In the genomic region with DNA sequence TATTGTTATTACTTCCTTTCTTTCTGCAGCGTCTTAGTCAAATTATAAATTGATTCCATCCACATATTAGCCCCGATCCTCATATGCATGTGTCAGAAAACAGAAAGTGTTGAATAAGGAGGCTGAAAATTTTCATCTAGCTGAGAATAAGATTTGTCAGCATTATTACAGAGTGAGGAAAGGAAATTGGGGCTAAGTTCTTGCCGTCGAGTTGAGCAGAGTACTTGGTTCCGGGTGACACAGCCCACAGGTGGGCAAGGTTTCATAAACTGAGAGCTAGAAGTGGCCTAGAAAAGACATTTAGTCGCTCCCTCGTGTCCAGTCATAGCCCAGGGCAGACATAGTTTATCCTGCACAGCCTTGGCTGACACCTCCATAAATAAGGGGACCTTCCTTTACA, we compare ENCODE assay signal across 24 cellular contexts.
DNase-seq lines count a peak whose midpoint lies in the region; ATAC-seq, FAIRE-seq and TF ChIP-seq lines count a peak whose summit lies in the region.
"Had no signal": no experiment of that assay in that cellular context is flagged by ENCODE, and none has a peak within 500 bp of the region (broad histone marks: within the 10 kb centered on the region; RNA-seq: fewer than 3 reads in every experiment).

No MANE protein-coding gene starts in this region.

- no peak overlapping the region for H3K27ac ChIP-seq in CD8-positive, alpha-beta memory T cell (ENCODE audit: low read depth, low read length)
- H3K27ac ChIP-seq in keratinocyte (ENCODE audit: control insufficient read depth, insufficient read depth, low read length) (no peak overlapping the region), spleen (peak overlapping the region in 3 of 8 donors; percentile 8 to 44 (median 10))
- H3K27ac ChIP-seq: 22Rv1, KMS-11, SJSA1 had no signal

- no peaks in the 10 kb centered on the region for H3K36me3 Mint-ChIP-seq in CD8-positive, alpha-beta memory T cell
- no peaks in the 10 kb centered on the region for H3K36me3 Mint-ChIP-seq in activated CD8-positive, alpha-beta T cell treated with anti-CD3 and anti-CD28 coated beads, Interleukin-2, amount 10 ng/mL, durations not matched to agents 7 days and 5 days (ENCODE audit: low read depth)

- POLR2A ChIA-PET in CD8-positive, alpha-beta memory T cell (lab: Charles Lee) = no interaction called here
- POLR2A ChIA-PET in activated CD8-positive, alpha-beta T cell treated with anti-CD3 and anti-CD28 coated beads, Interleukin-2, amount 10 ng/mL, durations not matched to agents 7 days and 5 days (lab: Charles Lee) = no interaction called here

- no peaks in the 10 kb centered on the region for H3K9me3 ChIP-seq in CD8-positive, alpha-beta memory T cell (ENCODE audit: low read length)
- H3K9me3 ChIP-seq in keratinocyte (ENCODE audit: control insufficient read depth, low read depth, low read length) (no peaks in the 10 kb centered on the region), spleen (no peaks in the 10 kb centered on the region)
- H3K9me3 ChIP-seq: HAP-1 had no signal

- no peak for TF ChIP-seq POLR2A in spleen (IDR thresholded peaks at IDR 0.05)

- in situ Hi-C loops in ACHN (cut with HindIII; ENCODE audit: low pct_ligation_motif_present, low pct_unique_long_range_greater_than_20kb, low sequenced_read_pairs) = no loop called here

- DNase-seq in DMS79 treated with DMSO at 0.1 percent for 48 hours (lab: John Stamatoyannopoulos, UW) (peak; percentile 24), DMS79 (lab: John Stamatoyannopoulos, UW) (no peak), keratinocyte (ENCODE audit: low read depth, low spot score) (no peak), ACHN (no peak), spleen (no peak), germinal center (ENCODE audit: low spot score) (no peak)
- DNase-seq in CD8-positive, alpha-beta memory T cell = no peak
- no peak for DNase-seq in activated CD8-positive, alpha-beta T cell treated with anti-CD3 and anti-CD28 coated beads, Interleukin-2, amount 10 ng/mL, durations not matched to agents 7 days and 5 days
- DNase-seq: AML-193, C1 segment of cervical spinal cord, COR-L47, NCI-H1694 treated with DMSO at 0.1 percent for 48 hours, NCI-H2081 treated with DMSO at 0.1 percent for 48 hours, NCI-H446, NCI-H526, OCI-M1 had no signal

- peak overlapping the region; percentile 54 to 98 (median 89) for H3K27ac Mint-ChIP-seq in CD8-positive, alpha-beta memory T cell
- peak overlapping the region; percentile 39 for H3K27ac Mint-ChIP-seq in activated CD8-positive, alpha-beta T cell treated with anti-CD3 and anti-CD28 coated beads, Interleukin-2, amount 10 ng/mL, durations not matched to agents 7 days and 5 days
- H3K27ac Mint-ChIP-seq: GM23338 had no signal

- no peaks in the 10 kb centered on the region for H3K27me3 ChIP-seq in CD8-positive, alpha-beta memory T cell (ENCODE audit: insufficient read depth, low read length, poor library complexity, severe bottlenecking)
- H3K27me3 ChIP-seq in keratinocyte (ENCODE audit: control insufficient read depth, extremely low read depth, insufficient read depth, low read length) (no peaks in the 10 kb centered on the region), spleen (replicated peaks in 1 of 7) (no peaks in the 10 kb centered on the region)
- H3K27me3 ChIP-seq: SJSA1 had no signal

- intact Hi-C loops in spleen (cut with DNase I; ENCODE audit: low total_unique reads) = no loop called here

- peak; percentile 5 for FAIRE-seq in keratinocyte (lab: Jason Lieb, UNC)
- FAIRE-seq: GM12891, RCC 7860 had no signal

- 70 to 86% (median 82%) methylated on average over 7 of the region's 7 CpGs for WGBS in spleen, 5 donors

- H3K9me1 ChIP-seq in keratinocyte (ENCODE audit: control insufficient read depth, extremely low read depth, insufficient read depth, low read length) = peaks cover 3% of the 10 kb centered on the region

- CTCF ChIA-PET in CD8-positive, alpha-beta memory T cell (lab: Charles Lee) = no interaction called here
- CTCF ChIA-PET in activated CD8-positive, alpha-beta T cell treated with anti-CD3 and anti-CD28 coated beads, Interleukin-2, amount 10 ng/mL, durations not matched to agents 7 days and 5 days (lab: Charles Lee) = no interaction called here

- TF ChIP-seq CTCF in keratinocyte (optimal IDR thresholded peaks at IDR 0.05 in 1 of 3, IDR thresholded peaks at IDR 0.05 in 1 of 3, conservative IDR thresholded peaks at IDR 0.05 in 1 of 3; ENCODE audit: extremely low read depth in 1 of 3, insufficient read depth in 2 of 3, low read length in 3 of 3) = no peak
- no peak for TF ChIP-seq CTCF in spleen (IDR thresholded peaks at IDR 0.05 in 8 of 11, conservative IDR thresholded peaks at IDR 0.05 in 3 of 11)

- H3K79me2 ChIP-seq in keratinocyte (ENCODE audit: control insufficient read depth, insufficient read depth, low read length) = no peaks in the 10 kb centered on the region

- no peak overlapping the region for H3K9ac ChIP-seq in keratinocyte (ENCODE audit: control insufficient read depth, extremely low read depth, insufficient read depth, low read length)
- H3K9ac ChIP-seq: KMS-11 had no signal

- no peaks in the 10 kb centered on the region for H3K9me3 Mint-ChIP-seq in CD8-positive, alpha-beta memory T cell
- H3K9me3 Mint-ChIP-seq in activated CD8-positive, alpha-beta T cell treated with anti-CD3 and anti-CD28 coated beads, Interleukin-2, amount 10 ng/mL, durations not matched to agents 7 days and 5 days (ENCODE audit: insufficient read depth) = no peaks in the 10 kb centered on the region
- H3K9me3 Mint-ChIP-seq: GM23338 had no signal

- no peak overlapping the region for H3K4me3 ChIP-seq in CD8-positive, alpha-beta memory T cell (ENCODE audit: low read length)
- no peak overlapping the region for H3K4me3 ChIP-seq in keratinocyte (ENCODE audit: control insufficient read depth in 2 of 3, extremely low read depth in 1 of 3, insufficient read depth in 2 of 3, low read depth in 1 of 3, low read length in 3 of 3)
- no peak overlapping the region for H3K4me3 ChIP-seq in spleen
- H3K4me3 ChIP-seq: GM23338, HAP-1, SJSA1 had no signal

- peak overlapping the region in 6 of 7 donors; percentile 42 to 79 (median 60) for H3K4me3 Mint-ChIP-seq in CD8-positive, alpha-beta memory T cell
- H3K4me3 Mint-ChIP-seq in activated CD8-positive, alpha-beta T cell treated with anti-CD3 and anti-CD28 coated beads, Interleukin-2, amount 10 ng/mL, durations not matched to agents 7 days and 5 days = no peak overlapping the region
- H3K4me3 Mint-ChIP-seq: GM23338 had no signal

- no peaks in the 10 kb centered on the region for H3K27me3 Mint-ChIP-seq in CD8-positive, alpha-beta memory T cell
- peaks cover 5% of the 10 kb centered on the region for H3K27me3 Mint-ChIP-seq in activated CD8-positive, alpha-beta T cell treated with anti-CD3 and anti-CD28 coated beads, Interleukin-2, amount 10 ng/mL, durations not matched to agents 7 days and 5 days (ENCODE audit: low read depth)

- no peaks in the 10 kb centered on the region for H3K36me3 ChIP-seq in CD8-positive, alpha-beta memory T cell (ENCODE audit: insufficient read depth, low read length)
- H3K36me3 ChIP-seq in keratinocyte (ENCODE audit: control insufficient read depth in 2 of 2, extremely low read depth in 1 of 2, insufficient read depth in 2 of 2, low read length in 2 of 2) (no peaks in the 10 kb centered on the region), spleen (no peaks in the 10 kb centered on the region)
- H3K36me3 ChIP-seq: HAP-1, SJSA1 had no signal

- H2AFZ ChIP-seq in keratinocyte (ENCODE audit: control insufficient read depth, low read length) = no peak overlapping the region
- H2AFZ ChIP-seq: GM23338 had no signal

- H4K20me1 ChIP-seq in keratinocyte (ENCODE audit: control insufficient read depth, extremely low read depth, insufficient read depth, low read length) = no peaks in the 10 kb centered on the region

- peaks cover 23 to 35% (median 26%) of the 10 kb centered on the region in 3 donors for H3K4me1 Mint-ChIP-seq in CD8-positive, alpha-beta memory T cell
- H3K4me1 Mint-ChIP-seq in activated CD8-positive, alpha-beta T cell treated with anti-CD3 and anti-CD28 coated beads, Interleukin-2, amount 10 ng/mL, durations not matched to agents 7 days and 5 days (ENCODE audit: low read depth) = peaks cover 17% of the 10 kb centered on the region

- no peak overlapping the region for H3K4me2 ChIP-seq in keratinocyte (ENCODE audit: control insufficient read depth, extremely low read depth, insufficient read depth, low read depth, low read length)
- H3K4me2 ChIP-seq: GM23338, KMS-11 had no signal

- dilution Hi-C loops in keratinocyte (cut with MboI; ENCODE audit: extremely low pct_ligation_motif_present, low sequenced_read_pairs) = no loop called here

- H3K4me1 ChIP-seq in CD8-positive, alpha-beta memory T cell (ENCODE audit: insufficient read depth, low read length) = no peaks in the 10 kb centered on the region
- H3K4me1 ChIP-seq in keratinocyte (ENCODE audit: control insufficient read depth, extremely low read depth, insufficient read depth, low read length) = peaks cover 16% of the 10 kb centered on the region
- peaks cover 0 to 4% (median 0%) of the 10 kb centered on the region in 6 donors for H3K4me1 ChIP-seq in spleen
- H3K4me1 ChIP-seq: SJSA1 had no signal

- ATAC-seq in activated CD8-positive, alpha-beta T cell treated with anti-CD3 and anti-CD28 coated beads, Interleukin-2, amount 10 ng/mL, durations not matched to agents 7 days and 5 days = no peak
- ATAC-seq: GM23338, Right ventricle myocardium inferior had no signal
